ENCODE assay signal across 1 cellular context in the genomic region with DNA sequence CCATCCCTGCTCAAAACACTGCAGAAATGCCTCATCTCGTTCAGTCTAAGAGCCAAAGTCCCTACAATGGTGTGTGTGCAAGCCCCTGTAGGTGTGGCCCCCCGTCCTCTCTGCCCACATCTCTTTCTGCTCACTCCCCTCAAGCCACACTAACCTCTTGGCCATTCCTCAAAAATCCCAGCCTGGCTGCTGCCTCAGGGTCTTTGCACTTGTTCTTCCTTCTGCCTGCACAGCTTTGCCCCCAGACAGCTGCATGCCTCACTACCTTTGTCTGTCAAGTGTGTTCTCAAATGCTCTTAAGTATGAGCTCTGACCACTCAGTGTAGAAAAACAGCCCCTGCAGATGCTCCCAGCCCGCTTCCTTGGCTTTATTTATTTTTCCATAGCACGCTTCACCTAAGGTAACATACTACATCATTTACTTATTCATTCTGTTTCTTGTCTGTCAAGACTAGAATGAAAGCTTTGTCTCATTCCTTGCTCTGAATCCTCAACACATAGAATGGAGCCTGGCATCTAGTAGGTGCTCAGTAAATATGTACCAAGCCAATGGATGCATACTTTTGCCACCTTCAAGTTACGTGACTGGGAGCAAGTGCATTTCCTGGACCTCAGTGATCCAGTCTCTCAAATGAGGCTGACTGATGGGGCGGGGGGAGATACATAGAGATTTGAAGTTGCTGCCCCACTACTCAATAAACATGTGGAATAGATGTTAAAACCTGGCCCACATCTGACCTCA.
TF ChIP-seq lines count a peak whose summit lies in the region.

No MANE protein-coding gene starts in this region.

TF ChIP-seq in H1, 55 proteins besides CTCF, POLR2A, EP300 and RAD21:
- TF ChIP-seq CBX5 (IDR thresholded peaks at IDR 0.05; ENCODE audit: low read depth, low read length) (no peak), MAFK (IDR thresholded peaks at IDR 0.05; ENCODE audit: low read depth, low read length) (no peak), CHD7 (IDR thresholded peaks at IDR 0.05; ENCODE audit: insufficient replicate concordance, low read length) (no peak), TAF7 (optimal IDR thresholded peaks at IDR 0.05; ENCODE audit: borderline replicate concordance, low read depth, low read length) (no peak), POLR2AphosphoS5 (IDR thresholded peaks at IDR 0.05; ENCODE audit: low read depth, low read length) (no peak), CREB1 (IDR thresholded peaks at IDR 0.05) (no peak), EZH2 (IDR thresholded peaks at IDR 0.05; ENCODE audit: low read depth, low read length, severe bottlenecking) (peak; percentile 48), SIX5 (IDR thresholded peaks at IDR 0.05; ENCODE audit: low read depth, low read length) (no peak)
